31 cellular contexts compared by ENCODE assay signal in the genomic region with DNA sequence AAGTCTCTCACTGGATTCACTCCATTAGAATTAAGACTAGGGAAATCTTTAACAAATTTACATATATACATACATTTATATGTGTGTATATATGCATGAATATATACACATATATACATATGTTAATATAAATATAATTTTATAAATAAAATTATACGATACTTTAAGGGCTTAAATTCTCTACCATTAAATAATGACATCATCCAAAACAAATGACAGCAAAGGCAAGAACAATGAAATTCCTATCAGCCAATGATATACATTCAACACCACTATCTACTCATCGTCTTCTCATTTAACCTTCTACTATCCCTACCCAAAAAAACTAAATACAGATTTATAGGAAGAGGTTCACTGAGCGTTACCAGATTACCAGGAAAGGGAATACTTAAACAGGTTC.
"Had no signal": no experiment of that assay in that cellular context is flagged by ENCODE, and none has a peak within 500 bp of the region (broad histone marks: within the 10 kb centered on the region; RNA-seq: fewer than 3 reads in every experiment).

No MANE protein-coding gene starts in this region.

- H3K4me1 Mint-ChIP-seq: activated CD4-positive, alpha-beta T cell treated with anti-CD3 and anti-CD28 coated beads for 36 hours; activated CD8-positive, alpha-beta memory T cell treated with anti-CD3 and anti-CD28 coated beads, Interleukin-2, amount 10 ng/mL, durations not matched to agents 7 days and 5 days; activated naive CD4-positive, alpha-beta T cell treated with anti-CD3 and anti-CD28 coated beads, Interleukin-2, amount 10 ng/mL, durations not matched to agents 7 days and 5 days; central memory CD8-positive, alpha-beta T cell had no signal

- H3K27me3 Mint-ChIP-seq: activated CD4-positive, alpha-beta memory T cell treated with anti-CD3 and anti-CD28 coated beads for 36 hours; activated CD4-positive, alpha-beta T cell treated with anti-CD3 and anti-CD28 coated beads for 36 hours; activated CD4-positive, alpha-beta T cell treated with anti-CD3 and anti-CD28 coated beads, Interleukin-2, amount 10 ng/mL, durations not matched to agents 24 days and 14 days; activated CD8-positive, alpha-beta memory T cell treated with anti-CD3 and anti-CD28 coated beads, Interleukin-2, amount 10 ng/mL, durations not matched to agents 7 days and 5 days; activated naive CD4-positive, alpha-beta T cell treated with anti-CD3 and anti-CD28 coated beads, Interleukin-2, amount 10 ng/mL, durations not matched to agents 7 days and 5 days; activated naive CD8-positive, alpha-beta T cell treated with anti-CD3 and anti-CD28 coated beads, Interleukin-2, amount 10 ng/mL, durations not matched to agents 7 days and 5 days; central memory CD8-positive, alpha-beta T cell; dendritic cell treated with granulocyte-macrophage colony-stimulating factor and Interleukin-4, amounts not matched to agents 40 ng/mL and 50 ng/mL, for 4 days had no signal

- H3K4me1 ChIP-seq: ascending aorta, gastrocnemius medialis, heart left ventricle had no signal

- H3K4me3 Mint-ChIP-seq: activated CD4-positive, alpha-beta memory T cell treated with anti-CD3 and anti-CD28 coated beads for 36 hours; activated CD4-positive, alpha-beta T cell treated with anti-CD3 and anti-CD28 coated beads for 36 hours; activated CD4-positive, alpha-beta T cell treated with anti-CD3 and anti-CD28 coated beads, Interleukin-2, amount 10 ng/mL, durations not matched to agents 24 days and 14 days; activated CD8-positive, alpha-beta memory T cell treated with anti-CD3 and anti-CD28 coated beads, Interleukin-2, amount 10 ng/mL, durations not matched to agents 7 days and 5 days; activated CD8-positive, alpha-beta T cell treated with anti-CD3 and anti-CD28 coated beads, Interleukin-2, amount 10 ng/mL, durations not matched to agents 7 days and 5 days; activated naive CD4-positive, alpha-beta T cell treated with anti-CD3 and anti-CD28 coated beads, Interleukin-2, amount 10 ng/mL, durations not matched to agents 7 days and 5 days; activated naive CD8-positive, alpha-beta T cell treated with anti-CD3 and anti-CD28 coated beads, Interleukin-2, amount 10 ng/mL, durations not matched to agents 7 days and 5 days; activated T-helper 1 cell treated with anti-CD3 and anti-CD28 coated beads, Interleukin-12 subunit alpha, Interleukin-12 subunit beta, Interleukin-2, Interleukin-4 antibody, amounts not matched to agents 30 ng/mL and 10 ng/mL and 1 ng/mL, durations not matched to agents 14 hours and 24 hours and 36 hours; central memory CD8-positive, alpha-beta T cell; dendritic cell treated with granulocyte-macrophage colony-stimulating factor and Interleukin-4, amounts not matched to agents 40 ng/mL and 50 ng/mL, for 4 days; endodermal cell had no signal

- H3K9me3 ChIP-seq: ascending aorta, gastrocnemius medialis, heart left ventricle had no signal

- H3K4me3 ChIP-seq: ascending aorta, coronary artery, dorsolateral prefrontal cortex, gastrocnemius medialis, heart left ventricle had no signal

- H3K27me3 ChIP-seq: ascending aorta, brain microvascular endothelial cell, dorsolateral prefrontal cortex, gastrocnemius medialis, heart left ventricle had no signal

- H3K27ac ChIP-seq: ascending aorta, brain microvascular endothelial cell, coronary artery, dorsolateral prefrontal cortex, gastrocnemius medialis, heart left ventricle had no signal

- FAIRE-seq: bronchial epithelial cell had no signal

- DNase-seq: activated CD4-positive, alpha-beta memory T cell treated with anti-CD3 and anti-CD28 coated beads for 36 hours; activated CD4-positive, alpha-beta T cell treated with anti-CD3 and anti-CD28 coated beads for 36 hours; activated CD4-positive, alpha-beta T cell treated with anti-CD3 and anti-CD28 coated beads, Interleukin-2, amount 10 ng/mL, durations not matched to agents 24 days and 14 days; activated CD4-positive, CD25-positive, alpha-beta regulatory T cell; activated CD4-positive, CD25-positive, alpha-beta regulatory T cell treated with anti-CD3 and anti-CD28 coated beads, Interleukin-2, amount 50 U/mL, for 72 hours; activated CD8-positive, alpha-beta memory T cell treated with anti-CD3 and anti-CD28 coated beads, Interleukin-2, amount 10 ng/mL, durations not matched to agents 7 days and 5 days; activated CD8-positive, alpha-beta memory T cell treated with anti-CD3 and anti-CD28 coated beads, Interleukin-2, amount 50 U/mL, for 4 hours; activated CD8-positive, alpha-beta T cell treated with anti-CD3 and anti-CD28 coated beads, Interleukin-2, amount 10 ng/mL, durations not matched to agents 7 days and 5 days; activated gamma-delta T cell; activated naive CD4-positive, alpha-beta T cell; activated naive CD4-positive, alpha-beta T cell treated with anti-CD3 and anti-CD28 coated beads, Interleukin-2, amount 10 ng/mL, durations not matched to agents 7 days and 5 days; activated naive CD8-positive, alpha-beta T cell treated with anti-CD3 and anti-CD28 coated beads, Interleukin-2, amount 10 ng/mL, durations not matched to agents 7 days and 5 days; activated T-cell treated with anti-CD3 and anti-CD28 coated beads, Interleukin-2, amount 50 U/mL, for 1 hour; activated T-cell treated with anti-CD3 and anti-CD28 coated beads, Interleukin-2, amount 50 U/mL, for 48 hours; brain microvascular endothelial cell; dorsolateral prefrontal cortex; effector memory CD4-positive, alpha-beta T cell; endodermal cell; foreskin fibroblast; gastrocnemius medialis; glutamatergic neuron; heart left ventricle; hypothalamus had no signal

- H3K9me3 Mint-ChIP-seq: activated naive CD4-positive, alpha-beta T cell treated with anti-CD3 and anti-CD28 coated beads, Interleukin-2, amount 10 ng/mL, durations not matched to agents 7 days and 5 days; activated T-helper 1 cell treated with anti-CD3 and anti-CD28 coated beads, Interleukin-12 subunit alpha, Interleukin-12 subunit beta, Interleukin-2, Interleukin-4 antibody, amounts not matched to agents 30 ng/mL and 10 ng/mL and 1 ng/mL, durations not matched to agents 14 hours and 24 hours and 36 hours; central memory CD8-positive, alpha-beta T cell; endodermal cell had no signal

- ATAC-seq: activated CD4-positive, alpha-beta T cell treated with anti-CD3 and anti-CD28 coated beads for 36 hours; activated CD8-positive, alpha-beta memory T cell treated with anti-CD3 and anti-CD28 coated beads, Interleukin-2, amount 10 ng/mL, durations not matched to agents 7 days and 5 days; activated CD8-positive, alpha-beta T cell treated with anti-CD3 and anti-CD28 coated beads, Interleukin-2, amount 10 ng/mL, durations not matched to agents 7 days and 5 days; activated naive CD4-positive, alpha-beta T cell treated with anti-CD3 and anti-CD28 coated beads, Interleukin-2, amount 50 U/mL, for 72 hours; esophagus mucosa; gastrocnemius medialis; heart left ventricle had no signal

- H3K27ac Mint-ChIP-seq: activated CD4-positive, alpha-beta memory T cell treated with anti-CD3 and anti-CD28 coated beads for 36 hours; activated CD4-positive, alpha-beta T cell treated with anti-CD3 and anti-CD28 coated beads for 36 hours; activated CD4-positive, alpha-beta T cell treated with anti-CD3 and anti-CD28 coated beads, Interleukin-2, amount 10 ng/mL, durations not matched to agents 24 days and 14 days; activated CD8-positive, alpha-beta memory T cell treated with anti-CD3 and anti-CD28 coated beads, Interleukin-2, amount 10 ng/mL, durations not matched to agents 7 days and 5 days; activated CD8-positive, alpha-beta T cell treated with anti-CD3 and anti-CD28 coated beads, Interleukin-2, amount 10 ng/mL, durations not matched to agents 7 days and 5 days; activated naive CD4-positive, alpha-beta T cell treated with anti-CD3 and anti-CD28 coated beads, Interleukin-2, amount 10 ng/mL, durations not matched to agents 7 days and 5 days; activated naive CD4-positive, alpha-beta T cell treated with anti-CD3 and anti-CD28 coated beads, Interleukin-2, amount 50 U/mL, for 72 hours; activated naive CD8-positive, alpha-beta T cell treated with anti-CD3 and anti-CD28 coated beads, Interleukin-2, amount 10 ng/mL, durations not matched to agents 7 days and 5 days; activated T-helper 1 cell treated with anti-CD3 and anti-CD28 coated beads, Interleukin-12 subunit alpha, Interleukin-12 subunit beta, Interleukin-2, Interleukin-4 antibody, amounts not matched to agents 30 ng/mL and 10 ng/mL and 1 ng/mL, durations not matched to agents 14 hours and 24 hours and 36 hours; dendritic cell treated with granulocyte-macrophage colony-stimulating factor and Interleukin-4, amounts not matched to agents 40 ng/mL and 50 ng/mL, for 4 days; endodermal cell had no signal
